8 cellular contexts compared by ENCODE assay signal in the genomic region with DNA sequence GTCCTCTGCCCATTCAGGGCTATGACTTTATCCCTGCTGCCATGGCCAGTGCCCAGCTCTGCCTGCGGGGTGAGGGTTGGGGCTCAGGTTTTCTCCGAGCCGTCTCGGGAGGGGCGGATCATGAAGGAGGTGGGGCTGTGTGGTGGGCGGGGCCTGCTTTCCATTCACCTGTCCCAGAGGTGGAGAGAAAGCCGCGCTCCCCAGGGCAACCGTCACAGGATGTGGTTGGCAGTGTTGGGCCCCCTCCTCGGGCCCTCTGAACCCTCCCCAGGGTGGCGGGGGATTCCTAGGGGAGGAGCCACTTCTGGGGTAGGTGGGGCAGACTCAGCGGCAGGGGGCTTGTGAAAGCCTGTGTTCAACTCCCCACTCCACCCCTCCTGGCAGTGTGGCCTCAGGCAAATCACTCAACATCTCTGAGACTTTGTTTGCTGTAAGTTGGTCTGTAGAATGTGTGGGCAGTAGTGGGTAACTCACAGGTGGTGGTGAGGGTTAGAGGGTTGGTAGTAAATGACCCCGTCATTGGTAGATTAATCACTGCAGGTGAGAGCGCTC.
DNase-seq lines count a peak whose midpoint lies in the region; ATAC-seq lines count a peak whose summit lies in the region.

No MANE protein-coding gene starts in this region.

- ATAC-seq in GM21367 (IDR thresholded peaks at IDR 0.05; ENCODE audit: unreplicated experiment), result no peak
- no peak for ATAC-seq in HG03565 (IDR thresholded peaks at IDR 0.05; ENCODE audit: unreplicated experiment)

- DNase-seq in NCI-H526 treated with DMSO at 0.1 percent for 48 hours (lab: John Stamatoyannopoulos, UW) (peak; percentile 46), activated T-cell treated with anti-CD3 and anti-CD28 coated beads for 48 hours (ENCODE audit: low read depth) (peak; percentile 74), left kidney (ENCODE audit: low read depth, low spot score) (peak; percentile 63), cortex of kidney (lab: John Stamatoyannopoulos, UW) (no peak), 8988T (no peak)
- peak; percentile 87 for DNase-seq in stimulated activated CD8-positive, alpha-beta memory T cell treated with anti-CD3 and anti-CD28 coated beads, Interleukin-4, amount 100 ng/mL, for 48 hours

Comparison
In these comparisons a context has a peak if more than half of its experiments do, and no peak if none do; other contexts are left out.
1. DNase-seq: peak in NCI-H526 treated with DMSO at 0.1 percent for 48 hours (single experiment), activated T-cell treated with anti-CD3 and anti-CD28 coated beads for 48 hours (single experiment), left kidney (single experiment) and stimulated activated CD8-positive, alpha-beta memory T cell treated with anti-CD3 and anti-CD28 coated beads, Interleukin-4, amount 100 ng/mL, for 48 hours (single experiment); none in cortex of kidney (single experiment) and 8988T (single experiment).